Comparison of ENCODE assay signal across 10 cellular contexts in genomic region chr7:126702242-126703016, GRCh38.
DNase-seq lines count a peak whose midpoint lies in the region; ATAC-seq, FAIRE-seq and TF ChIP-seq lines count a peak whose summit lies in the region.
"Had no signal": no experiment of that assay in that cellular context is flagged by ENCODE, and none has a peak within 500 bp of the region (broad histone marks: within the 10 kb centered on the region; RNA-seq: fewer than 3 reads in every experiment).

No MANE protein-coding gene starts in this region.

- no peak overlapping the region for H2BK12ac ChIP-seq in trophoblast cell (ENCODE audit: low read length)

- H4K12ac ChIP-seq in trophoblast cell (ENCODE audit: low read depth, low read length) = no peak overlapping the region

- H3K4ac ChIP-seq in trophoblast cell (ENCODE audit: low read depth, low read length) = no peak overlapping the region

- ATAC-seq in HG02884 (IDR thresholded peaks at IDR 0.05; ENCODE audit: unreplicated experiment) = peak; percentile 57

- WGBS in trophoblast cell (ENCODE audit: extremely low coverage, insufficient coverage, insufficient read length) = no CpG with 5 or more reads among the region's 7 CpGs

- H3K4me1 ChIP-seq in PC-9 (replicated peaks; ENCODE audit: insufficient read depth) (peaks cover 35% of the 10 kb centered on the region), trophoblast cell (ENCODE audit: control insufficient read depth in 1 of 2, insufficient read depth in 2 of 2, low read length in 2 of 2) (peaks cover 0 to 2% of the 10 kb centered on the region in 2 experiments)
- H3K4me1 ChIP-seq: Peyer's patch had no signal

- H4K20me1 ChIP-seq in PC-9 (ENCODE audit: insufficient read depth) = no peaks in the 10 kb centered on the region

- no TSS peak for BruUV-seq in PC-9 (replicated peaks; lab: Mats Ljungman, UMichigan)

- H2AFZ ChIP-seq in PC-9 = peak overlapping the region; percentile 55; the same call in 1 of the 2 replicates
- no peak overlapping the region for H2AFZ ChIP-seq in trophoblast cell (ENCODE audit: insufficient read depth, low read length, poor library complexity)

- no peak overlapping the region for H4K91ac ChIP-seq in trophoblast cell (ENCODE audit: low read depth, low read length)

- H3K9ac ChIP-seq in trophoblast cell (ENCODE audit: low read length) = no peak overlapping the region

- no peak overlapping the region for H3K14ac ChIP-seq in trophoblast cell (ENCODE audit: low read length)

- TF ChIP-seq CTCF in PC-9 (conservative IDR thresholded peaks at IDR 0.05) (no peak), GM13976 (IDR thresholded peaks at IDR 0.05; ENCODE audit: borderline replicate concordance, control extremely low read depth, extremely low read depth, insufficient read depth, missing control alignments) (no peak)

- H3K23ac ChIP-seq in trophoblast cell (ENCODE audit: low read length) = no peak overlapping the region

- H3K79me2 ChIP-seq in PC-9 (ENCODE audit: low read depth) = no peaks in the 10 kb centered on the region
- no peaks in the 10 kb centered on the region for H3K79me2 ChIP-seq in trophoblast cell (ENCODE audit: control insufficient read depth, insufficient read depth, low read length, poor library complexity)

- no peak overlapping the region for H3K18ac ChIP-seq in trophoblast cell (ENCODE audit: low read length)

- H2BK120ac ChIP-seq in trophoblast cell (ENCODE audit: insufficient read depth, low read length, poor library complexity) = no peak overlapping the region

- CTCF ChIA-PET in PC-9 (lab: Charles Lee) = no interaction called here

- H2AK5ac ChIP-seq in trophoblast cell (ENCODE audit: low read length) = no peak overlapping the region

- H4K8ac ChIP-seq in trophoblast cell (ENCODE audit: low read depth, low read length) = no peak overlapping the region

- H3K27me3 ChIP-seq in PC-9 (ENCODE audit: insufficient read depth, low read depth) (no peaks in the 10 kb centered on the region), trophoblast cell (ENCODE audit: insufficient read depth, low read length) (no peaks in the 10 kb centered on the region)
- H3K27me3 ChIP-seq: Peyer's patch had no signal

- no peak overlapping the region for H3K4me2 ChIP-seq in PC-9
- no peak overlapping the region for H3K4me2 ChIP-seq in trophoblast cell (ENCODE audit: low read length)

- no peak for DNase-seq in GM19239 (ENCODE audit: insufficient read length, low spot score)
- DNase-seq in PC-9 = no peak
- peak; percentile 9 to 20 for DNase-seq in trophoblast cell
- DNase-seq in glomerular visceral epithelial cell (ENCODE audit: extremely low spot score) = no peak
- DNase-seq in A172 (ENCODE audit: low spot score) = no peak
- DNase-seq in GM13976 (ENCODE audit: low spot score) = no peak
- DNase-seq: activated effector memory CD4-positive, alpha-beta T cell treated with anti-CD3 and anti-CD28 coated beads, Interleukin-2, amount 50 U/mL, for 16 hours; Peyer's patch had no signal

- no peak overlapping the region for H2BK5ac ChIP-seq in trophoblast cell (ENCODE audit: low read depth, low read length, poor library complexity)

- no peak overlapping the region for H3K4me3 ChIP-seq in PC-9
- H3K4me3 ChIP-seq in trophoblast cell (ENCODE audit: low read depth, low read length) = no peak overlapping the region
- H3K4me3 ChIP-seq: Peyer's patch, thoracic aorta had no signal

- H3K27ac ChIP-seq in PC-9 = 0 out of 2 replicates have a peak overlapping the region, but pooled peaks have one; percentile 93
- H3K27ac ChIP-seq in trophoblast cell (ENCODE audit: low read depth, low read length) = no peak overlapping the region
- H3K27ac ChIP-seq: Peyer's patch, thoracic aorta had no signal

- H3K9me3 ChIP-seq in PC-9 (ENCODE audit: insufficient read depth, low read depth) = no peaks in the 10 kb centered on the region; the same call in 1 of the 2 replicates
- no peaks in the 10 kb centered on the region for H3K9me3 ChIP-seq in trophoblast cell (ENCODE audit: insufficient read depth, low read depth, low read length)
- H3K9me3 ChIP-seq: Peyer's patch, thoracic aorta had no signal

- H3K36me3 ChIP-seq in PC-9 (ENCODE audit: low read depth) = no peaks in the 10 kb centered on the region
- H3K36me3 ChIP-seq in trophoblast cell (ENCODE audit: control insufficient read depth in 1 of 2, insufficient read depth in 2 of 2, low read length in 2 of 2) = no peaks in the 10 kb centered on the region
- H3K36me3 ChIP-seq: Peyer's patch, thoracic aorta had no signal

- H3F3A ChIP-seq in PC-9 (ENCODE audit: insufficient read depth, low read depth) = peaks cover 11% of the 10 kb centered on the region

- H3K79me1 ChIP-seq in trophoblast cell (ENCODE audit: low read length) = no peaks in the 10 kb centered on the region

- H3K9me2 ChIP-seq in PC-9 (ENCODE audit: insufficient read depth) = no peaks in the 10 kb centered on the region

- FAIRE-seq in GM19239 (lab: Jason Lieb, UNC) = peak; percentile 99

- in situ Hi-C loops in GM13976 (cut with MboI; ENCODE audit: low sequenced_read_pairs, unreplicated experiment) = no loop called here

- intact Hi-C loops in PC-9 (cut with micrococcal nuclease; ENCODE audit: unreplicated experiment) = loop anchor here (5.0 kb wide), 1 partner anchor 1710 kb away; no protein-coding TSS in a partner anchor

- POLR2A ChIA-PET in PC-9 (lab: Charles Lee; ENCODE audit: unreplicated experiment) = interaction anchor here (0.6 kb wide), 1 partner anchor 19 kb away, joined by 6 read pairs; no protein-coding TSS in a partner anchor

Comparison
In these comparisons a context has a peak if more than half of its experiments do, and no peak if none do; other contexts are left out.
1. DNase-seq: peak in trophoblast cell (2 of 2); none in GM19239 (single experiment), PC-9 (0 of 2), glomerular visceral epithelial cell (single experiment), A172 (single experiment) and GM13976 (single experiment).